ENCODE assay signal across 8 cellular contexts in genomic region chr20:50071039-50071888, GRCh38. TPM values are rescaled to one million over a fixed set of nuclear protein-coding genes. Genes with fewer than 3 reads are reported as not detected.
DNase-seq lines count a peak whose midpoint lies in the region; TF ChIP-seq lines count a peak whose summit lies in the region.

No MANE protein-coding gene starts in this region.

- TF ChIP-seq CTCF in DOHH2 (IDR thresholded peaks at IDR 0.05; ENCODE audit: low read depth, low read length, poor library complexity, severe bottlenecking) (peak; percentile 99), HFF-Myc (IDR thresholded peaks at IDR 0.05; ENCODE audit: low read depth, low read length, missing control alignments) (peak; percentile 99), cardiac muscle cell (IDR thresholded peaks at IDR 0.05; ENCODE audit: low read depth, low read length) (peak; percentile 98), type B pancreatic cell (conservative IDR thresholded peaks at IDR 0.05) (peak; percentile 100)

- H3F3A ChIP-seq in DOHH2 (ENCODE audit: control insufficient read depth, insufficient read depth): no peaks in the 10 kb centered on the region

- H3K9me3 Mint-ChIP-seq in activated naive CD4-positive, alpha-beta T cell treated with anti-CD3 and anti-CD28 coated beads, Interleukin-2, amount 50 U/mL, for 24 hours: no peaks in the 10 kb centered on the region
- H3K9me3 Mint-ChIP-seq in type B pancreatic cell: no peaks in the 10 kb centered on the region

- H3K9me3 ChIP-seq in DOHH2 (ENCODE audit: control insufficient read depth, insufficient read depth, low read length): no peaks in the 10 kb centered on the region
- H3K9me3 ChIP-seq in cardiac muscle cell (ENCODE audit: low read depth): no peaks in the 10 kb centered on the region

- H4K20me1 ChIP-seq in DOHH2 (ENCODE audit: control insufficient read depth, insufficient read depth, low read depth, low read length): no peaks in the 10 kb centered on the region

- H3K27ac ChIP-seq in DOHH2 (ENCODE audit: low read depth, low read length) (no peak overlapping the region), cardiac muscle cell (no peak overlapping the region)

- peak overlapping the region; percentile 80 for H3K4me3 Mint-ChIP-seq in activated naive CD4-positive, alpha-beta T cell treated with anti-CD3 and anti-CD28 coated beads, Interleukin-2, amount 50 U/mL, for 24 hours
- peak overlapping the region; percentile 75 for H3K4me3 Mint-ChIP-seq in type B pancreatic cell

- H3K4me1 Mint-ChIP-seq in activated naive CD4-positive, alpha-beta T cell treated with anti-CD3 and anti-CD28 coated beads, Interleukin-2, amount 50 U/mL, for 24 hours: peaks cover 4% of the 10 kb centered on the region
- peaks cover 29% of the 10 kb centered on the region for H3K4me1 Mint-ChIP-seq in type B pancreatic cell (ENCODE audit: unreplicated experiment)

- H3K9me2 ChIP-seq in DOHH2 (replicated peaks; ENCODE audit: control insufficient read depth, low read length): no peaks in the 10 kb centered on the region

- no peaks in the 10 kb centered on the region for H3K36me3 Mint-ChIP-seq in activated naive CD4-positive, alpha-beta T cell treated with anti-CD3 and anti-CD28 coated beads, Interleukin-2, amount 50 U/mL, for 24 hours
- no peaks in the 10 kb centered on the region for H3K36me3 Mint-ChIP-seq in type B pancreatic cell

- H3K27me3 ChIP-seq in DOHH2 (ENCODE audit: control insufficient read depth, low read length): no peaks in the 10 kb centered on the region
- H3K27me3 ChIP-seq in cardiac muscle cell: no peaks in the 10 kb centered on the region

- H3K4me3 ChIP-seq in DOHH2 (ENCODE audit: low read length) (peak overlapping the region; percentile 69), HFF-Myc (replicated peaks; ENCODE audit: low read depth, low read length) (peak overlapping the region; percentile 28), cardiac muscle cell (peak overlapping the region; percentile 25)

- H3K79me2 ChIP-seq in DOHH2 (ENCODE audit: control insufficient read depth, low read length): no peaks in the 10 kb centered on the region

- H3K4me1 ChIP-seq in DOHH2 (ENCODE audit: control insufficient read depth, low read length) (peaks cover 10% of the 10 kb centered on the region), cardiac muscle cell (ENCODE audit: low read depth) (peaks cover 9% of the 10 kb centered on the region)

- peak overlapping the region; percentile 84 for H3K4me2 ChIP-seq in DOHH2 (ENCODE audit: low read length)

- H3K27ac Mint-ChIP-seq in activated naive CD4-positive, alpha-beta T cell treated with anti-CD3 and anti-CD28 coated beads, Interleukin-2, amount 50 U/mL, for 24 hours: no peak overlapping the region
- H3K27ac Mint-ChIP-seq in type B pancreatic cell: no peak overlapping the region

- no peaks in the 10 kb centered on the region for H3K27me3 Mint-ChIP-seq in activated naive CD4-positive, alpha-beta T cell treated with anti-CD3 and anti-CD28 coated beads, Interleukin-2, amount 50 U/mL, for 24 hours
- no peaks in the 10 kb centered on the region for H3K27me3 Mint-ChIP-seq in type B pancreatic cell

- DNase-seq in HFF-Myc (ENCODE audit: extremely low read depth, low read depth) (peak; percentile 46), NCI-H1092 treated with DMSO at 0.1 percent for 48 hours (lab: John Stamatoyannopoulos, UW) (peak; percentile 66), SKM-1 (lab: John Stamatoyannopoulos, UW; ENCODE audit: unreplicated experiment) (peak; percentile 75), cardiac muscle cell (ENCODE audit: low read depth in 1 of 2, low spot score in 1 of 2) (peak; percentile 85 to 93), pons (ENCODE audit: low spot score) (peak; percentile 85), type B pancreatic cell (ENCODE audit: extremely low spot score, unreplicated experiment) (peak; percentile 99)

- no peaks in the 10 kb centered on the region for H3K36me3 ChIP-seq in DOHH2 (ENCODE audit: control insufficient read depth, low read length)
- H3K36me3 ChIP-seq in cardiac muscle cell: no peaks in the 10 kb centered on the region

RNA-seq across cellular contexts. Expression of gene UBE2V1, which starts 41.7 kb away (rescaled TPM):
- total RNA-seq in cardiac muscle cell: 64.0 and 126 TPM in 2 replicates
- polyA plus RNA-seq in cardiac muscle cell: 164 and 173 TPM in 2 replicates
- total RNA-seq in type B pancreatic cell (ENCODE audit: low replicate concordance): 90.5 and 117 TPM in 2 replicates

Comparison
In these comparisons a context has a peak if more than half of its experiments do, and no peak if none do; other contexts are left out.
1. DNase-seq: peak in every context shown above with its lines; median percentile 99 in type B pancreatic cell; 89 in cardiac muscle cell; 85 in pons; 75 in SKM-1; 66 in NCI-H1092 treated with DMSO at 0.1 percent for 48 hours; 46 in HFF-Myc.